In genomic region chr10:95325863-95326262, GRCh38 we compare ENCODE assay signal across 12 cellular contexts. TPM values are rescaled to one million over a fixed set of nuclear protein-coding genes. Genes with fewer than 3 reads are reported as not detected.
A peak's percentile ranks its signal among the peaks of the same experiment; 100 is the strongest.
DNase-seq lines count a peak whose midpoint lies in the region; ATAC-seq and TF ChIP-seq lines count a peak whose summit lies in the region.
"Had no signal": no experiment of that assay in that cellular context is flagged by ENCODE, and none has a peak within 500 bp of the region (broad histone marks: within the 10 kb centered on the region; RNA-seq: fewer than 3 reads in every experiment).

No MANE protein-coding gene starts in this region.

- CTCF ChIA-PET in HEK293T (lab: Yijun Ruan, JAX), result interaction anchor here (1.0 kb wide), 1 partner anchor 79 kb away, joined by 4 read pairs; no protein-coding TSS in a partner anchor

- DNase-seq in left ventricle myocardium inferior (no peak), right atrium auricular region (ENCODE audit: low spot score) (no peak), esophagus muscularis mucosa (ENCODE audit: extremely low spot score) (no peak), gastrocnemius medialis (no peak), DMS153 treated with DMSO at 0.1 percent for 48 hours (lab: John Stamatoyannopoulos, UW; ENCODE audit: unreplicated experiment) (no peak), HEK293T (ENCODE audit: extremely low spot score) (no peak), DMS153 (lab: John Stamatoyannopoulos, UW) (no peak)
- DNase-seq: BE2C; CD8-positive, alpha-beta T cell; COR-L47; HCEC 1CT had no signal

- peaks cover 67% of the 10 kb centered on the region for H3K36me3 ChIP-seq in left ventricle myocardium inferior
- H3K36me3 ChIP-seq in right atrium auricular region, result peaks cover 70% of the 10 kb centered on the region
- peaks cover 22 to 90% (median 75%) of the 10 kb centered on the region in 4 donors for H3K36me3 ChIP-seq in esophagus muscularis mucosa
- peaks cover 0 to 18% of the 10 kb centered on the region in 2 donors for H3K36me3 ChIP-seq in gastrocnemius medialis
- H3K36me3 ChIP-seq: BE2C had no signal

- no peak for TF ChIP-seq CTCF in left ventricle myocardium inferior (IDR thresholded peaks at IDR 0.05; ENCODE audit: borderline replicate concordance)
- no peak for TF ChIP-seq CTCF in right atrium auricular region (IDR thresholded peaks at IDR 0.05)
- no peak for TF ChIP-seq CTCF in esophagus muscularis mucosa (IDR thresholded peaks at IDR 0.05)
- no peak for TF ChIP-seq CTCF in gastrocnemius medialis (IDR thresholded peaks at IDR 0.05 in 4 of 5, conservative IDR thresholded peaks at IDR 0.05 in 1 of 5)

- H3K27me3 ChIP-seq in left ventricle myocardium inferior (ENCODE audit: low read depth), result no peaks in the 10 kb centered on the region
- no peaks in the 10 kb centered on the region for H3K27me3 ChIP-seq in right atrium auricular region
- no peaks in the 10 kb centered on the region for H3K27me3 ChIP-seq in esophagus muscularis mucosa
- no peaks in the 10 kb centered on the region for H3K27me3 ChIP-seq in gastrocnemius medialis
- H3K27me3 ChIP-seq: BE2C had no signal

- no peak for TF ChIP-seq EP300 in esophagus muscularis mucosa (IDR thresholded peaks at IDR 0.05)

- in situ Hi-C loops in gastrocnemius medialis (cut with MboI; ENCODE audit: low sequenced_read_pairs in 4 of 4), result no loop called here

- H3K4me3 ChIP-seq in left ventricle myocardium inferior (no peak overlapping the region), right atrium auricular region (no peak overlapping the region), esophagus muscularis mucosa (no peak overlapping the region), gastrocnemius medialis (no peak overlapping the region)

- H3K9me3 ChIP-seq in left ventricle myocardium inferior (replicated peaks), result no peaks in the 10 kb centered on the region
- no peaks in the 10 kb centered on the region for H3K9me3 ChIP-seq in right atrium auricular region
- H3K9me3 ChIP-seq in esophagus muscularis mucosa, result no peaks in the 10 kb centered on the region
- no peaks in the 10 kb centered on the region for H3K9me3 ChIP-seq in gastrocnemius medialis
- H3K9me3 ChIP-seq: BE2C had no signal

- H3K27ac ChIP-seq in left ventricle myocardium inferior (replicated peaks), result peak overlapping the region; percentile 70
- H3K27ac ChIP-seq in right atrium auricular region, result no peak overlapping the region
- H3K27ac ChIP-seq in esophagus muscularis mucosa (replicated peaks in 1 of 4), result peak overlapping the region in 3 of 4 donors; percentile 5 to 90 (median 90)
- H3K27ac ChIP-seq in gastrocnemius medialis, result peak overlapping the region; percentile 76 to 86 (median 83)
- H3K27ac ChIP-seq: HL-60 had no signal

- H3K4me1 ChIP-seq in left ventricle myocardium inferior (peaks cover 94% of the 10 kb centered on the region), right atrium auricular region (peaks cover 0 to 37% of the 10 kb centered on the region in 2 donors), esophagus muscularis mucosa (peaks cover 46 to 69% (median 50%) of the 10 kb centered on the region in 4 donors), gastrocnemius medialis (peaks cover 57 to 71% of the 10 kb centered on the region in 2 donors)
- H3K4me1 ChIP-seq: BE2C had no signal

- WGBS in esophagus muscularis mucosa, result 50% methylated on average over 2 of the region's 2 CpGs

- POLR2A ChIA-PET in HEK293T (lab: Yijun Ruan, JAX), result no interaction called here

- TF ChIP-seq POLR2A in esophagus muscularis mucosa (IDR thresholded peaks at IDR 0.05; ENCODE audit: low read depth) (no peak), gastrocnemius medialis (IDR thresholded peaks at IDR 0.05) (no peak)

- intact Hi-C loops in left ventricle myocardium inferior (cut with micrococcal nuclease) (no loop called here), esophagus muscularis mucosa (cut with DNase I) (no loop called here), gastrocnemius medialis (cut with DNase I; ENCODE audit: low total_unique reads) (loop anchor here (5.0 kb wide), 1 partner anchor 39 kb away; no protein-coding TSS in a partner anchor)

- no peak for ATAC-seq in gastrocnemius medialis
- ATAC-seq: CD8-positive, alpha-beta T cell had no signal

TF ChIP-seq in HEK293T, 16 proteins besides CTCF, POLR2A, EP300 and RAD21:
- TF ChIP-seq SP1 (IDR thresholded peaks at IDR 0.05) (no peak), L3MBTL2 (conservative IDR thresholded peaks at IDR 0.05) (no peak), ZNF384 (IDR thresholded peaks at IDR 0.05) (no peak), SUZ12 (IDR thresholded peaks at IDR 0.05) (no peak), ARNT (IDR thresholded peaks at IDR 0.05) (no peak), FOXM1 (IDR thresholded peaks at IDR 0.05; ENCODE audit: borderline replicate concordance) (no peak), ELF4 (IDR thresholded peaks at IDR 0.05) (no peak), TARDBP (IDR thresholded peaks at IDR 0.05) (no peak), CTBP1 (IDR thresholded peaks at IDR 0.05; ENCODE audit: borderline replicate concordance) (no peak), NFRKB (IDR thresholded peaks at IDR 0.05) (no peak), LEF1 (IDR thresholded peaks at IDR 0.05; ENCODE audit: borderline replicate concordance) (no peak), HDGF (IDR thresholded peaks at IDR 0.05; ENCODE audit: borderline replicate concordance) (no peak)
TF ChIP-seq in HEK293T: peak in this region for 0.

RNA-seq across cellular contexts. Expression of gene PDLIM1, which starts 35.1 kb away (rescaled TPM):
- 358 TPM for total RNA-seq in left ventricle myocardium inferior
- 100 to 1,000 TPM; 126 to 130 TPM for total RNA-seq in right atrium auricular region
- 10 to 100 TPM; 40.7 to 86.8 (median 83.4) TPM for total RNA-seq in esophagus muscularis mucosa
- 100 to 1,000 TPM; 157 to 572 (median 272) TPM for total RNA-seq in gastrocnemius medialis

Comparison
In these comparisons a context has a peak if more than half of its experiments do, and no peak if none do; other contexts are left out.
1. H3K27ac ChIP-seq: peak in left ventricle myocardium inferior (single experiment), esophagus muscularis mucosa (3 of 4) and gastrocnemius medialis (4 of 4); none in right atrium auricular region (0 of 2).